ENCODE assay signal across 8 cellular contexts in the genomic region with DNA sequence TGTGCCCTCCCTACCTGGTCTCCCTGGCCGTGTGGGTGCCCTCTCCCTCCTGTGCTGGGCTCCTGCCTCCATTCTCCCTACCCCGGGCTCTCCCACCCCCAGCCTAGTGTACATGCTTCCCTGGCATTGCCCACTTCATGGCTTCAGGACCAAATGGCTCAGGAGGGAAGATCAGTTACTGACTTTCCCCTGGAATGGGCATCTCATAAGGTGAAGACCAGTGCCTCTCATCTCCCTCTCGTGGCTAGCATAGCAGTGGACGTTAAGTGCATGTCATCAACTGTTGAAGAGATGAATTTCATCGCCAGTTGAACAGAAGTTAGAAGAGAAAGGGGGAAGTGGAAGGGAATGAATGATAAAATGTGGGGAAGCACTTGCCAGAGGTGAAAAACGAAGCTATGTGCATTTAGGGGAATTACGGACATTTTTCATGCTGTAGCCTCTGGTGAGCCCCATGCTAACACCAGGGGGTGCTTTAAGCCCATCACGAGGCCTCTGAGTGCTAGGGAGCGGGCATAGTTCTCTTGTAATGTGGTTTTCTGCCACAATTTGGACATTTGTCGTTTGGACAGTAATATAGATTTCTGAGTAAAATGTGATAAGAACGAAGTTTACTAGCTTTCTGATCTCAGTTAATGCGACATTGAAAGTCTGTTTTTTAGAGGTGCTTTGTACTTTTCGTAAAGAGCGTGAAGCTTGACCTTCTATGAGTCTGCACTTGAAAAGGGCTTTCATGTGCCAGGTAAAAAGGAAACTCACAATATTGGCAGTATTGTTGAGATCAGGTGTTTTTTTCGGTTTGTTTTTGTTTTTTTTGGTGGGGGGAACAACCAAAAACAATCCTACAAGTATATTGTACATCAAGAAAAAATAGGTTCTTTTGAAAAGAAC. TPM values are rescaled to one million over a fixed set of nuclear protein-coding genes. Genes with fewer than 3 reads are reported as not detected.
DNase-seq lines count a peak whose midpoint lies in the region; ATAC-seq and TF ChIP-seq lines count a peak whose summit lies in the region.

No MANE protein-coding gene starts in this region.

- H3K9ac ChIP-seq in colonic mucosa (ENCODE audit: low read depth in 2 of 2, low read length in 2 of 2), result no peak overlapping the region

- H3K4me3 ChIP-seq in WERI-Rb-1 (ENCODE audit: low read depth, low read length), result no peak overlapping the region
- no peak overlapping the region for H3K4me3 ChIP-seq in colonic mucosa

- no peak overlapping the region for H3K27ac Mint-ChIP-seq in memory B cell

- H3K4me3 Mint-ChIP-seq in memory B cell, result no peak overlapping the region

- H3K27me3 ChIP-seq in WERI-Rb-1 (ENCODE audit: insufficient read depth, low read depth, severe bottlenecking) (no peaks in the 10 kb centered on the region), colonic mucosa (no peaks in the 10 kb centered on the region)

- H3K36me3 Mint-ChIP-seq in memory B cell, result peaks cover 15% of the 10 kb centered on the region

- H3K9me3 ChIP-seq in WERI-Rb-1 (ENCODE audit: severe bottlenecking) (no peaks in the 10 kb centered on the region), colonic mucosa (no peaks in the 10 kb centered on the region)

- ATAC-seq in memory B cell (ENCODE audit: low read depth) (peak; percentile 78), GM18873 (IDR thresholded peaks at IDR 0.05; ENCODE audit: low FRiP score, unreplicated experiment) (no peak)

- no peaks in the 10 kb centered on the region for H3K9me3 Mint-ChIP-seq in memory B cell

- H3K4me1 ChIP-seq in colonic mucosa, result no peaks in the 10 kb centered on the region

- intact Hi-C loops in colonic mucosa (cut with DNase I), result loop anchor here (5.0 kb wide), 1 partner anchor 92 kb away; no protein-coding TSS in a partner anchor

- TF ChIP-seq CTCF in WERI-Rb-1 (IDR thresholded peaks at IDR 0.05; ENCODE audit: low read depth, low read length) (peak; percentile 77), colonic mucosa (IDR thresholded peaks at IDR 0.05) (peak; percentile 75)

- H3K27ac ChIP-seq in WERI-Rb-1, result no peak overlapping the region
- no peak overlapping the region for H3K27ac ChIP-seq in colonic mucosa

- H3K27me3 Mint-ChIP-seq in memory B cell, result no peaks in the 10 kb centered on the region

- H3K36me3 ChIP-seq in WERI-Rb-1 (no peaks in the 10 kb centered on the region), colonic mucosa (no peaks in the 10 kb centered on the region)

- DNase-seq in NCI-H82 (lab: John Stamatoyannopoulos, UW), result peak; percentile 70
- no peak for DNase-seq in NCI-H82 treated with DMSO at 0.1 percent for 48 hours (lab: John Stamatoyannopoulos, UW; ENCODE audit: unreplicated experiment)
- DNase-seq in NCI-H1105 (lab: John Stamatoyannopoulos, UW), result peak; percentile 21
- peak; percentile 54 for DNase-seq in WERI-Rb-1
- DNase-seq in colonic mucosa, result peak; percentile 73
- DNase-seq in memory B cell (ENCODE audit: low spot score in 2 of 2), result peak in 1 of 2 donors; percentile 14
- peak; percentile 46 to 51 for DNase-seq in stimulated activated CD8-positive, alpha-beta memory T cell treated with anti-CD3 and anti-CD28 coated beads, Interleukin-7, amount 100 ng/mL, for 4 hours (ENCODE audit: low read depth in 2 of 2)

- peaks cover 3% of the 10 kb centered on the region for H3K4me1 Mint-ChIP-seq in memory B cell

RNA-seq across cellular contexts. Expression of gene TRAF3IP1, which starts 50.4 kb away (rescaled TPM):
- 10 to 100 TPM; 16.2 to 18.5 TPM for total RNA-seq in colonic mucosa

RNA-seq across cellular contexts. Expression of gene ASB1, which starts 56.0 kb away (rescaled TPM):
- 10 to 100 TPM; 19.3 to 22.4 TPM for total RNA-seq in colonic mucosa
